Comparison of ENCODE assay signal across 22 cellular contexts in genomic region chr18:48884306-48885235, GRCh38.
DNase-seq lines count a peak whose midpoint lies in the region; ATAC-seq, FAIRE-seq and TF ChIP-seq lines count a peak whose summit lies in the region.
"Had no signal": no experiment of that assay in that cellular context is flagged by ENCODE, and none has a peak within 500 bp of the region (broad histone marks: within the 10 kb centered on the region; RNA-seq: fewer than 3 reads in every experiment).

No MANE protein-coding gene starts in this region.

- no peak for FAIRE-seq in GM12878 (lab: Jason Lieb, UNC)

- TF ChIP-seq EP300 in GM12878 (IDR thresholded peaks at IDR 0.05; ENCODE audit: borderline replicate concordance in 1 of 2, control insufficient read depth in 1 of 2, low read depth in 2 of 2, low read length in 2 of 2), result no peak

- H3K4me2 ChIP-seq in GM12878 (ENCODE audit: control insufficient read depth, insufficient read depth), result no peak overlapping the region

- H3K4me1 ChIP-seq in GM12878 (ENCODE audit: control insufficient read depth, insufficient read depth, low read length), result no peaks in the 10 kb centered on the region
- H3K4me1 ChIP-seq in tibial artery, result peaks cover 0 to 45% (median 20%) of the 10 kb centered on the region in 4 donors
- H3K4me1 ChIP-seq: HAP-1 had no signal

- 62% methylated on average over 9 of the region's 9 CpGs for WGBS in GM12878 (ENCODE audit: insufficient coverage, insufficient replicate concordance, low lambda C conversion rate, missing lambda C conversion rate)

- TF ChIP-seq CTCF in GM12878 (IDR thresholded peaks at IDR 0.05 in 2 of 3, conservative IDR thresholded peaks at IDR 0.05 in 1 of 3; ENCODE audit: control insufficient read depth in 2 of 3, extremely low read depth in 1 of 3, insufficient read depth in 1 of 3, low read depth in 3 of 3, low read length in 3 of 3) (no peak), nephron progenitor cell (IDR thresholded peaks at IDR 0.05) (no peak), tibial artery (IDR thresholded peaks at IDR 0.05) (no peak)

- SMC1A ChIA-PET in GM12878 (lab: Charles Lee; ENCODE audit: uncharacterized antibody, unreplicated experiment), result interaction anchor here (1.0 to 1.2 kb wide), 2 partner anchors 9 to 11 kb away, joined by 3 to 4 read pairs; no protein-coding TSS in a partner anchor

- POLR2A ChIA-PET in GM12878 (lab: Charles Lee), result interaction anchor here (1.3 kb wide), 1 partner anchor 16 kb away, joined by 3 read pairs; no protein-coding TSS in a partner anchor

- in situ Hi-C loops in GM12878 (cut with MboI), result no loop called here

- no peak for TF ChIP-seq POLR2A in GM12878 (IDR thresholded peaks at IDR 0.05; ENCODE audit: low read depth, low read length)

- H3K9me3 Mint-ChIP-seq in activated naive CD4-positive, alpha-beta T cell treated with anti-CD3 and anti-CD28 coated beads, Interleukin-2, amount 50 U/mL, for 72 hours, result peaks cover 0 to 4% of the 10 kb centered on the region in 2 donors
- H3K9me3 Mint-ChIP-seq in activated naive CD4-positive, alpha-beta T cell treated with anti-CD3 and anti-CD28 coated beads, Interleukin-2, amount 10 ng/mL, durations not matched to agents 7 days and 5 days, result no peaks in the 10 kb centered on the region
- H3K9me3 Mint-ChIP-seq in nephron progenitor cell, result peaks cover 15% of the 10 kb centered on the region
- H3K9me3 Mint-ChIP-seq: activated T-helper 2 cell treated with anti-CD3 and anti-CD28 coated beads, Interferon-gamma antibody, Interleukin-2, Interleukin-4, amounts not matched to agents 10 μg/mL and 5 μg/mL and 100 μg/mL, durations not matched to agents 14 hours and 24 hours and 36 hours had no signal

- no peak for ATAC-seq in activated naive CD4-positive, alpha-beta T cell treated with anti-CD3 and anti-CD28 coated beads, Interleukin-2, amount 50 U/mL, for 72 hours
- ATAC-seq in GM12878, result peak; percentile 56
- ATAC-seq in HG02840 (IDR thresholded peaks at IDR 0.05; ENCODE audit: low FRiP score, unreplicated experiment), result no peak
- ATAC-seq in HG03520 (IDR thresholded peaks at IDR 0.05; ENCODE audit: unreplicated experiment), result no peak
- ATAC-seq: CD8-positive, alpha-beta T cell; left lung; Panc1 had no signal

- H3K36me3 Mint-ChIP-seq in activated naive CD4-positive, alpha-beta T cell treated with anti-CD3 and anti-CD28 coated beads, Interleukin-2, amount 50 U/mL, for 72 hours, result no peaks in the 10 kb centered on the region
- no peaks in the 10 kb centered on the region for H3K36me3 Mint-ChIP-seq in activated naive CD4-positive, alpha-beta T cell treated with anti-CD3 and anti-CD28 coated beads, Interleukin-2, amount 10 ng/mL, durations not matched to agents 7 days and 5 days
- peaks cover 5% of the 10 kb centered on the region for H3K36me3 Mint-ChIP-seq in nephron progenitor cell (ENCODE audit: low read depth)
- H3K36me3 Mint-ChIP-seq: CD8-positive, alpha-beta T cell had no signal

- H3K4me3 Mint-ChIP-seq in activated naive CD4-positive, alpha-beta T cell treated with anti-CD3 and anti-CD28 coated beads, Interleukin-2, amount 10 ng/mL, durations not matched to agents 7 days and 5 days, result no peak overlapping the region
- H3K4me3 Mint-ChIP-seq in nephron progenitor cell, result no peak overlapping the region
- H3K4me3 Mint-ChIP-seq: activated B cell treated with CpG ODN at 0.5 μM for 24 hours; CD8-positive, alpha-beta T cell had no signal

- no peaks in the 10 kb centered on the region for H3K9me3 ChIP-seq in GM12878 (replicated peaks; ENCODE audit: control insufficient read depth, insufficient read depth, low read length)
- no peaks in the 10 kb centered on the region for H3K9me3 ChIP-seq in tibial artery
- H3K9me3 ChIP-seq: esophagus squamous epithelium, left lung had no signal

- peaks cover 40% of the 10 kb centered on the region for H3K27me3 Mint-ChIP-seq in activated naive CD4-positive, alpha-beta T cell treated with anti-CD3 and anti-CD28 coated beads, Interleukin-2, amount 10 ng/mL, durations not matched to agents 7 days and 5 days
- H3K27me3 Mint-ChIP-seq in nephron progenitor cell (ENCODE audit: low read depth, poor library complexity), result peaks cover 10% of the 10 kb centered on the region

- no peaks in the 10 kb centered on the region for H4K20me1 ChIP-seq in GM12878 (ENCODE audit: control insufficient read depth, insufficient read depth)

- peaks cover 11% of the 10 kb centered on the region for H3K4me1 Mint-ChIP-seq in activated naive CD4-positive, alpha-beta T cell treated with anti-CD3 and anti-CD28 coated beads, Interleukin-2, amount 10 ng/mL, durations not matched to agents 7 days and 5 days
- peaks cover 52% of the 10 kb centered on the region for H3K4me1 Mint-ChIP-seq in nephron progenitor cell
- H3K4me1 Mint-ChIP-seq: activated B cell treated with CpG ODN at 0.5 μM for 24 hours had no signal

- RAD21 ChIA-PET in GM12878 (lab: Charles Lee; ENCODE audit: unreplicated experiment), result interaction anchor here (0.8 to 1.0 kb wide), 2 partner anchors 16 to 100 kb away, joined by 3 read pairs; no protein-coding TSS in a partner anchor

- H3K27me3 ChIP-seq in GM12878 (replicated peaks in 1 of 2; ENCODE audit: control insufficient read depth in 2 of 2, insufficient read depth in 2 of 2, low read length in 1 of 2) (no peaks in the 10 kb centered on the region), tibial artery (no peaks in the 10 kb centered on the region)
- H3K27me3 ChIP-seq: esophagus squamous epithelium, left lung had no signal

- H3K36me3 ChIP-seq in GM12878 (ENCODE audit: control insufficient read depth in 2 of 2, insufficient read depth in 2 of 2, low read length in 1 of 2) (no peaks in the 10 kb centered on the region), tibial artery (no peaks in the 10 kb centered on the region)
- H3K36me3 ChIP-seq: esophagus squamous epithelium, HAP-1, left lung had no signal

- H2AFZ ChIP-seq in GM12878 (ENCODE audit: control insufficient read depth, low read depth, low read length), result no peak overlapping the region

- DNase-seq in activated naive CD4-positive, alpha-beta T cell treated with anti-CD3 and anti-CD28 coated beads, Interleukin-2, amount 50 U/mL, for 72 hours (ENCODE audit: low spot score in 2 of 2), result no peak
- DNase-seq in activated naive CD4-positive, alpha-beta T cell treated with anti-CD3 and anti-CD28 coated beads, Interleukin-2, amount 10 ng/mL, durations not matched to agents 7 days and 5 days, result no peak
- DNase-seq in GM12878 (ENCODE audit: low read depth, low spot score), result no peak
- no peak for DNase-seq in nephron progenitor cell
- peak; percentile 19 to 62 for DNase-seq in tibial artery
- no peak for DNase-seq in NCI-H128 (lab: John Stamatoyannopoulos, UW; ENCODE audit: unreplicated experiment)
- DNase-seq: CD8-positive, alpha-beta T cell; effector CD8-positive, alpha-beta T cell; esophagus squamous epithelium; NCI-H1694; NCI-H226; stimulated activated CD4-positive, alpha-beta T cell treated with anti-CD3 and anti-CD28 coated beads, Interleukin-4, amount 100 ng/mL, for 1 hour; T-helper 9 cell had no signal

- H3K9ac ChIP-seq in GM12878 (ENCODE audit: control insufficient read depth, insufficient read depth, low read length), result no peak overlapping the region

- CTCF ChIA-PET in activated naive CD4-positive, alpha-beta T cell treated with anti-CD3 and anti-CD28 coated beads, Interleukin-2, amount 10 ng/mL, durations not matched to agents 7 days and 5 days (lab: Charles Lee), result no interaction called here
- CTCF ChIA-PET in GM12878 (lab: Yijun Ruan, JAX), result no interaction called here

- H3K27ac ChIP-seq in GM12878 (ENCODE audit: control insufficient read depth, insufficient read depth) (no peak overlapping the region), tibial artery (peak overlapping the region in 1 of 2 donors; percentile 39)
- H3K27ac ChIP-seq: esophagus squamous epithelium, HL-60, left lung, SK-N-MC had no signal

- H3K4me3 ChIP-seq in GM12878 (no peak overlapping the region), tibial artery (no peak overlapping the region)
- H3K4me3 ChIP-seq: esophagus squamous epithelium, HAP-1, left lung, SK-N-MC had no signal

- intact Hi-C loops in GM12878 (cut with micrococcal nuclease; ENCODE audit: unreplicated experiment), result no loop called here
- intact Hi-C loops in tibial artery (cut with DNase I; ENCODE audit: low total_unique reads), result no loop called here

- no peak for TF ChIP-seq RAD21 in GM12878 (IDR thresholded peaks at IDR 0.05; ENCODE audit: insufficient read depth, low read depth, low read length)

- H3K79me2 ChIP-seq in GM12878 (ENCODE audit: control insufficient read depth, insufficient read depth, low read length), result no peaks in the 10 kb centered on the region

- no TSS peak for BruUV-seq in GM12878 (replicated peaks; lab: Mats Ljungman, UMichigan)

- H3K27ac Mint-ChIP-seq in activated naive CD4-positive, alpha-beta T cell treated with anti-CD3 and anti-CD28 coated beads, Interleukin-2, amount 50 U/mL, for 72 hours, result peak overlapping the region; percentile 45 to 87
- H3K27ac Mint-ChIP-seq in activated naive CD4-positive, alpha-beta T cell treated with anti-CD3 and anti-CD28 coated beads, Interleukin-2, amount 10 ng/mL, durations not matched to agents 7 days and 5 days, result no peak overlapping the region
- H3K27ac Mint-ChIP-seq in nephron progenitor cell, result peak overlapping the region; percentile 18
- H3K27ac Mint-ChIP-seq: activated B cell treated with CpG ODN at 0.5 μM for 24 hours; activated T-helper 2 cell treated with anti-CD3 and anti-CD28 coated beads, Interferon-gamma antibody, Interleukin-2, Interleukin-4, amounts not matched to agents 10 μg/mL and 5 μg/mL and 100 μg/mL, durations not matched to agents 14 hours and 24 hours and 36 hours; CD8-positive, alpha-beta T cell had no signal

TF ChIP-seq in GM12878, 131 proteins besides CTCF, POLR2A, EP300 and RAD21:
- TF ChIP-seq MEF2A (IDR thresholded peaks at IDR 0.05; ENCODE audit: insufficient read depth, low read depth, low read length) (no peak), EGR1 (IDR thresholded peaks at IDR 0.05; ENCODE audit: borderline replicate concordance in 1 of 2, low read depth in 2 of 2, low read length in 2 of 2) (no peak), ZSCAN29 (IDR thresholded peaks at IDR 0.05) (no peak)

Comparison
In these comparisons a context has a peak if more than half of its experiments do, and no peak if none do; other contexts are left out.
1. DNase-seq: peak in tibial artery (2 of 2); none in activated naive CD4-positive, alpha-beta T cell treated with anti-CD3 and anti-CD28 coated beads, Interleukin-2, amount 50 U/mL, for 72 hours (0 of 2), activated naive CD4-positive, alpha-beta T cell treated with anti-CD3 and anti-CD28 coated beads, Interleukin-2, amount 10 ng/mL, durations not matched to agents 7 days and 5 days (single experiment), GM12878 (single experiment), nephron progenitor cell (single experiment) and NCI-H128 (single experiment).